Comparison of ENCODE assay signal across 21 cellular contexts in the genomic region with DNA sequence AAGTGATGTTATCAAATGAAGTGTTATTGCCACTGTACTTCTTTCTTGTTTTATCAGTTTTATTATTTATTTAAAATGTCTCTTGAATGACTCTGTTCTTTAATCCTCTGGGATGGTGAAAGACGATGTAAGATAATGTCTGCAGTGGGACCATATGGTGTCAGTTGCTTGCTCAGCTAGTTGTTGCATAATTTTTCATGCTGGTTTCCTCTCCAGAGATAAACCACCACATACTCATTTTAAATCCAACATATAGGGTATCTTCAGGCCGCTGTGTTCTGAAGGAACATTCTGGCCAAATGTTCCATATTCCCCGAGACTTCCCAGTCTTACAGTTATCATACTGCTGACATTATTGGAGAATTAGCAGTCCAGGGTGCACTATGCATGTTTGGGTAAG.
"Had no signal": no experiment of that assay in that cellular context is flagged by ENCODE, and none has a peak within 500 bp of the region (broad histone marks: within the 10 kb centered on the region; RNA-seq: fewer than 3 reads in every experiment).

No MANE protein-coding gene starts in this region.

- H3K4me3 ChIP-seq: dorsolateral prefrontal cortex, hepatocyte, mucosa of descending colon, psoas muscle, right lobe of liver, spleen, testis, tibial nerve, upper lobe of right lung, vagina had no signal

- H3K4me1 ChIP-seq: psoas muscle, right lobe of liver, spleen, testis, tibial nerve, upper lobe of right lung, vagina had no signal

- H3K27ac ChIP-seq: hepatocyte, neutrophil, psoas muscle, right lobe of liver, testis, tibial nerve, upper lobe of right lung, vagina had no signal

- DNase-seq: dorsolateral prefrontal cortex; effector CD8-positive, alpha-beta T cell; foreskin melanocyte; head of caudate nucleus; mammary epithelial cell; mucosa of descending colon; naive thymus-derived CD8-positive, alpha-beta T cell; psoas muscle; retina; right lobe of liver; spleen; stimulated activated CD4-positive, alpha-beta T cell treated with anti-CD3 and anti-CD28 coated beads, Interleukin-15, amount 100 ng/mL, for 24 hours; stimulated activated CD4-positive, alpha-beta T cell treated with anti-CD3 and anti-CD28 coated beads, Interleukin-1b, Interleukin-23, amount 100 ng/mL, for 48 hours; stimulated activated CD4-positive, alpha-beta T cell treated with anti-CD3 and anti-CD28 coated beads, Interleukin-4, amount 100 ng/mL, for 24 hours; testis; upper lobe of right lung had no signal

- H3K9me3 ChIP-seq: neutrophil, psoas muscle, right lobe of liver, spleen, testis, tibial nerve, upper lobe of right lung, vagina had no signal

- H3K27me3 ChIP-seq: hepatocyte, neutrophil, right lobe of liver, spleen, testis, tibial nerve, upper lobe of right lung, vagina had no signal

- H3K36me3 ChIP-seq: neutrophil, right lobe of liver, spleen, tibial nerve, upper lobe of right lung, vagina had no signal

- ATAC-seq: mucosa of descending colon; naive thymus-derived CD8-positive, alpha-beta T cell; psoas muscle; right lobe of liver; stimulated activated memory B cell treated with anti-CD40 and anti-IgM and Interleukin-4, amounts not matched to agents 10 μg/mL and 1 μg/mL and 100 μg/mL, for 72 hours; upper lobe of right lung had no signal
